8 cellular contexts compared by ENCODE assay signal in the genomic region with DNA sequence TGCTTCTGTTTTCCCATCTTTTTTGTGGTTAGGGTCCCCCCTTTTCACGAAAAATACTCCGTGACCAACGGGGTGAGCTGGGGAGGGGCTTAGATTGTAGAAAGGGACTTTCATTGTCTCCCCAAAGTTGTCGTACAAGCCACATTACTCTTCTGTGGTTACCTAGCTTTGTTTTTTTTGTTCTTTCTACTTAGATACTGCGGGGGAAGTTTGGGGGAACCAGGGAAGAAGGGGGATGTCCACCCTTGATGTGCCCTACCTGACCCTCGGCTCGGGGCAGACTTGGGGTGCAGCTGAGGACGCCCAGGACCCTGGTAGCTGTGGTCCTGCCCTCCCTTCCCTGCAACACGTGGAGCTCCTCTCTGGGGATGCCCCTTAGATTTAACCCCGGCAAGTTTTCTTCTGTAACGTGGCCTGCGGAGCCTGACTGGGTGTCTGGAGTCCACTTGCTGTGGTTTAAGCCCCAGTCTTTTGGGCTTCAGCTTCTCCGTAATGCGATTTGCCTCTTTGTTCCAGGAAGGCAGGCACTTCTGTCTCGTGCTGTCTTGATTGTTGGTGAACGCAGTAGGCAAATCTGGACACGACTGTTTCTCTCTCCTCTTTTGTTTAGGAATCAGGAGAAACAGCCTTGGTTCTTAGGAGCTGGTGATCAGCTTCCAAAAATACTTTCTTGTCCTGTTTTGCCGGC. TPM values are rescaled to one million over a fixed set of nuclear protein-coding genes. Genes with fewer than 3 reads are reported as not detected.
A peak's percentile ranks its signal among the peaks of the same experiment; 100 is the strongest.
DNase-seq lines count a peak whose midpoint lies in the region; ATAC-seq and TF ChIP-seq lines count a peak whose summit lies in the region.

No MANE protein-coding gene starts in this region.

- ATAC-seq in activated B cell treated with CpG ODN at 0.5 μM for 24 hours (ENCODE audit: low read depth) (peak; percentile 22), left lung (peak; percentile 31), HG03378 (IDR thresholded peaks at IDR 0.05; ENCODE audit: unreplicated experiment) (no peak), GM18870 (IDR thresholded peaks at IDR 0.05; ENCODE audit: unreplicated experiment) (no peak)

- DNase-seq in Daoy (ENCODE audit: low read depth) (peak; percentile 42), Kasumi-1 (lab: John Stamatoyannopoulos, UW) (peak; percentile 17 to 35), activated B cell treated with CpG ODN at 0.5 μM for 24 hours (peak; percentile 33), choroid plexus epithelial cell (ENCODE audit: low read depth) (peak; percentile 51), left lung (peak in 1 of 2 donors; percentile 38)
- DNase-seq in stimulated activated CD4-positive, alpha-beta T cell treated with anti-CD3 and anti-CD28 coated beads, TNF-alpha, amount 100 ng/mL, for 24 hours (ENCODE audit: low read depth in 3 of 3): peak in 2 of 3 experiments; percentile 10 to 30

- peak overlapping the region; percentile 83 to 86 for H3K27ac ChIP-seq in left lung

- CTCF ChIA-PET in activated B cell treated with CpG ODN at 0.5 μM for 24 hours (lab: Charles Lee): interaction anchor here (0.5 kb wide), 1 partner anchor 64 kb away, joined by 3 read pairs; no protein-coding TSS in a partner anchor

- POLR2A ChIA-PET in activated B cell treated with CpG ODN at 0.5 μM for 24 hours (lab: Charles Lee): interaction anchor here (0.9 to 2.8 kb wide), 4 partner anchors 8 to 62 kb away, joined by 4 to 25 read pairs (median 8); partner anchors contain the start of gene CEP20

- no peaks in the 10 kb centered on the region for H3K27me3 Mint-ChIP-seq in activated B cell treated with CpG ODN at 0.5 μM for 24 hours

- peaks cover 7 to 57% of the 10 kb centered on the region in 2 donors for H3K4me1 ChIP-seq in left lung

- peaks cover 43% of the 10 kb centered on the region for H3K4me1 Mint-ChIP-seq in activated B cell treated with CpG ODN at 0.5 μM for 24 hours

- H3K36me3 ChIP-seq in left lung: no peaks in the 10 kb centered on the region

- H3K36me3 Mint-ChIP-seq in activated B cell treated with CpG ODN at 0.5 μM for 24 hours (ENCODE audit: low read depth): peaks cover 8% of the 10 kb centered on the region

- H3K4me3 ChIP-seq in choroid plexus epithelial cell (ENCODE audit: low read depth, low read length): peak overlapping the region; percentile 77
- H3K4me3 ChIP-seq in left lung: peak overlapping the region; percentile 71 to 76

- H3K4me3 Mint-ChIP-seq in activated B cell treated with CpG ODN at 0.5 μM for 24 hours: peak overlapping the region; percentile 93

- no peaks in the 10 kb centered on the region for H3K9me3 Mint-ChIP-seq in activated B cell treated with CpG ODN at 0.5 μM for 24 hours

- H3K27me3 ChIP-seq in left lung: no peaks in the 10 kb centered on the region

- peak overlapping the region; percentile 91 for H3K27ac Mint-ChIP-seq in activated B cell treated with CpG ODN at 0.5 μM for 24 hours

- intact Hi-C loops in activated B cell treated with CpG ODN at 0.5 μM for 24 hours (cut with micrococcal nuclease) (loop anchor here (1.0 kb wide), 3 partner anchors 11 to 62 kb away; partner anchors contain the start of gene CEP20), left lung (cut with DNase I) (no loop called here)

- TF ChIP-seq CTCF in activated B cell treated with CpG ODN at 0.5 μM for 24 hours (IDR thresholded peaks at IDR 0.05) (no peak), choroid plexus epithelial cell (conservative IDR thresholded peaks at IDR 0.05; ENCODE audit: low read depth, low read length) (no peak), left lung (IDR thresholded peaks at IDR 0.05) (no peak)

- no peaks in the 10 kb centered on the region for H3K9me3 ChIP-seq in left lung

RNA-seq across cellular contexts. Expression of gene ABCC1, which starts 0.9 kb away (rescaled TPM):
- 9.0 and 11.8 TPM in 2 replicates for total RNA-seq in Daoy (2014; rRNA removed; shearing (Covaris generic))
- total RNA-seq in activated B cell treated with CpG ODN at 0.5 μM for 24 hours (46.5 and 49.8 TPM in 2 replicates), left lung (10 to 100 TPM; 33.3 to 44.6 TPM)

Comparison
In these comparisons a context has a peak if more than half of its experiments do, and no peak if none do; other contexts are left out.
1. ATAC-seq: peak in activated B cell treated with CpG ODN at 0.5 μM for 24 hours (single experiment) and left lung (single experiment); none in HG03378 (single experiment) and GM18870 (single experiment).